Comparison of ENCODE assay signal across 9 cellular contexts in the genomic region with DNA sequence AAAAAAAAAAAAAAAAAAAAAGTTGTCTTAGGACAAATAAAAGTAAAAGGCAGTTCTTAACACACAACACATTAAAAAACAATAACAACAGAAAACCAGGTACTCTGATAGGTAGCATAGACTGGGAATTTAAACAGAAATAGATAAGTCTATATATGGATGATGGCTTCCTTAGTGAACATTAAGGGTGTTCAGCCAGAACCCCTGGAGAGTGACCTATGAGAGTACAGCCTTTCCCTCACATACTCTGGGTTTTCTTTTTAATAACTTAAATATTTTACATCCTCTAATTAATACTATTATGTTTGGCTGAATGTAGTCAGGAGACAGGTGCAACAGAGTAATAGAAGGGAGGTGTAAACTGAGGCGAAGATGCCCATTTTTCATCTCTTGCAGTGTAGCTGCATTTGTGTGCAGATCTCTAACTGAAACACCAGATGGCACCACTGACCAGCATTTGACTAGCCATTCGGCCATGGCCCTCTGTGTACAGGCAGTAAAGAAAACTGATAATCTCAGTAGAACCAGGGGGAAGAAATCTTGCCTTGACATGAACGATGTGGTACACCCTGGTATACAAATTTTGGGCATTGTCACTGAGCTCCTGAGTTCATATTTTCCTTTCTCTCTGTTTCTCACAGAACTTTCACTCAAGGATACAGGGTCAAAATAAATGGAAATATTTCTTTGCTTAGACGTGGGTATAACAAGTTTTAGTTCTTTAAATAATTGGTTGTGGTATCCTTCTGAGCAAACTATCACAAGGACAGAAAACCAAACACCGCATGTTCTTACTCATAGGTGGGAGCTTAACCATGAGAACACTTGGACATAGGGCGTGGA. TPM values are rescaled to one million over a fixed set of nuclear protein-coding genes. Genes with fewer than 3 reads are reported as not detected.
DNase-seq lines count a peak whose midpoint lies in the region; ATAC-seq, FAIRE-seq and TF ChIP-seq lines count a peak whose summit lies in the region.
"Had no signal": no experiment of that assay in that cellular context is flagged by ENCODE, and none has a peak within 500 bp of the region (broad histone marks: within the 10 kb centered on the region; RNA-seq: fewer than 3 reads in every experiment).

No MANE protein-coding gene starts in this region.

- H3K4me2 ChIP-seq in HepG2 (ENCODE audit: low read depth, low read length) = no peak overlapping the region

- peak; percentile 65; the same call in 1 of the 2 replicates for TF ChIP-seq RAD21 in HepG2 (CRISPR knock-in tag; IDR thresholded peaks at IDR 0.05)

- no peaks in the 10 kb centered on the region for H3K4me1 ChIP-seq in HepG2 (ENCODE audit: insufficient read depth, low read length)

- TF ChIP-seq CTCF in coronary artery (IDR thresholded peaks at IDR 0.05) = peak; percentile 60
- peak; percentile 88 for TF ChIP-seq CTCF in HepG2 (CRISPR knock-in tag; IDR thresholded peaks at IDR 0.05)

- H2AFZ ChIP-seq in HepG2 (ENCODE audit: low read length) = no peak overlapping the region

- H3K9me3 Mint-ChIP-seq in T-helper 2 cell treated with Interferon-gamma antibody and Interleukin-4, amounts not matched to agents 5 μg/mL and 100 μg/mL, for 36 hours = no peaks in the 10 kb centered on the region
- H3K9me3 Mint-ChIP-seq: CD8-positive, alpha-beta memory T cell had no signal

- 73% methylated on average over 6 of the region's 6 CpGs for WGBS in HepG2 (ENCODE audit: low lambda C conversion rate)

- no peaks in the 10 kb centered on the region for H3K79me2 ChIP-seq in HepG2 (ENCODE audit: insufficient read depth, low read length)

- no peak for TF ChIP-seq POLR2A in HepG2 (IDR thresholded peaks at IDR 0.05; ENCODE audit: insufficient read depth in 1 of 2, low read depth in 2 of 2, low read length in 2 of 2)

- H3K36me3 Mint-ChIP-seq in T-helper 2 cell treated with Interferon-gamma antibody and Interleukin-4, amounts not matched to agents 5 μg/mL and 100 μg/mL, for 36 hours (ENCODE audit: low read depth) = peaks cover 48% of the 10 kb centered on the region

- no peak overlapping the region for H3K4me3 Mint-ChIP-seq in T-helper 2 cell treated with Interferon-gamma antibody and Interleukin-4, amounts not matched to agents 5 μg/mL and 100 μg/mL, for 36 hours
- H3K4me3 Mint-ChIP-seq: CD8-positive, alpha-beta memory T cell had no signal

- peaks cover 27% of the 10 kb centered on the region for H3K4me1 Mint-ChIP-seq in T-helper 2 cell treated with Interferon-gamma antibody and Interleukin-4, amounts not matched to agents 5 μg/mL and 100 μg/mL, for 36 hours (ENCODE audit: low read depth)

- H3K4me3 ChIP-seq in MG63 = no peak overlapping the region
- H3K4me3 ChIP-seq in coronary artery = no peak overlapping the region
- no peak overlapping the region for H3K4me3 ChIP-seq in HepG2 (replicated peaks in 1 of 3; ENCODE audit: insufficient read depth in 1 of 3, low read depth in 2 of 3, low read length in 3 of 3)

- H3K27ac ChIP-seq in coronary artery (no peak overlapping the region), HepG2 (ENCODE audit: extremely low read length, insufficient read depth, low read length) (no peak overlapping the region), substantia nigra (ENCODE audit: low read depth, low read length, poor library complexity, severe bottlenecking) (no peak overlapping the region)

- H3K9me3 ChIP-seq in MG63 = no peaks in the 10 kb centered on the region
- no peaks in the 10 kb centered on the region for H3K9me3 ChIP-seq in HepG2 (ENCODE audit: low read length)

- POLR2A ChIA-PET in HepG2 (lab: Yijun Ruan, JAX) = no interaction called here

- H3K27me3 ChIP-seq in MG63 = no peaks in the 10 kb centered on the region
- H3K27me3 ChIP-seq in HepG2 (ENCODE audit: control insufficient read depth in 1 of 2, insufficient read depth in 2 of 2, low read length in 2 of 2) = no peaks in the 10 kb centered on the region

- TF ChIP-seq EP300 in HepG2 (IDR thresholded peaks at IDR 0.05; ENCODE audit: low read depth in 2 of 2, low read length in 2 of 2) (no peak), HepG2 (CRISPR knock-in tag; IDR thresholded peaks at IDR 0.05; ENCODE audit: borderline replicate concordance) (no peak)

- H3K9ac ChIP-seq in HepG2 (ENCODE audit: insufficient read depth, low read depth, low read length) = no peak overlapping the region

- H3K36me3 ChIP-seq in MG63 (peaks cover 40% of the 10 kb centered on the region), HepG2 (replicated peaks in 1 of 2; ENCODE audit: control insufficient read depth in 1 of 2, insufficient read depth in 2 of 2, low read length in 2 of 2) (peaks cover 0 to 6% of the 10 kb centered on the region in 2 experiments; a peak in 1 of 5 replicates)

- no TSS peak for BruUV-seq in HepG2 (replicated peaks; lab: Mats Ljungman, UMichigan)

- intact Hi-C loops in HepG2 (cut with micrococcal nuclease; ENCODE audit: unreplicated experiment) = loop anchor here (1.0 kb wide), 2 partner anchors 61 to 217 kb away; no protein-coding TSS in a partner anchor

- H3K27ac Mint-ChIP-seq in T-helper 2 cell treated with Interferon-gamma antibody and Interleukin-4, amounts not matched to agents 5 μg/mL and 100 μg/mL, for 36 hours = no peak overlapping the region

- in situ Hi-C loops in HepG2 (cut with HindIII; ENCODE audit: extremely low pct_ligation_motif_present, low pct_unique_long_range_greater_than_20kb) = loop anchor here (5.0 kb wide), 1 partner anchor 215 kb away; no protein-coding TSS in a partner anchor

- CTCF ChIA-PET in HepG2 (lab: Yijun Ruan, JAX; ENCODE audit: low intra/inter-chr PET ratio, low total read pairs) = interaction anchor here (2.1 to 2.3 kb wide), 2 partner anchors 61 to 216 kb away, joined by 21 to 23 read pairs; no protein-coding TSS in a partner anchor

- H3K27me3 Mint-ChIP-seq in T-helper 2 cell treated with Interferon-gamma antibody and Interleukin-4, amounts not matched to agents 5 μg/mL and 100 μg/mL, for 36 hours (ENCODE audit: low read depth) = no peaks in the 10 kb centered on the region
- H3K27me3 Mint-ChIP-seq: CD8-positive, alpha-beta memory T cell had no signal

- no peaks in the 10 kb centered on the region for H4K20me1 ChIP-seq in HepG2 (ENCODE audit: insufficient read depth, low read length)

- DNase-seq in NCI-H187 treated with DMSO at 0.1 percent for 48 hours (lab: John Stamatoyannopoulos, UW) (peak; percentile 53), NCI-H187 (lab: John Stamatoyannopoulos, UW) (no peak), MG63 (peak; percentile 45), coronary artery (ENCODE audit: low spot score) (no peak), HepG2 (ENCODE audit: low spot score) (peak; percentile 34), substantia nigra (lab: John Stamatoyannopoulos, UW) (peak in 37 of 49 donors; percentile 7 to 59 (median 28))
- DNase-seq in T-helper 2 cell treated with Interferon-gamma antibody and Interleukin-4, amounts not matched to agents 5 μg/mL and 100 μg/mL, for 36 hours (ENCODE audit: low spot score) = peak; percentile 26

- peak; percentile 77 for FAIRE-seq in HepG2 (lab: Jason Lieb, UNC)

- ATAC-seq in GM21526 (IDR thresholded peaks at IDR 0.05; ENCODE audit: low FRiP score, unreplicated experiment) = peak; percentile 66
- peak; percentile 94 for ATAC-seq in HepG2

RNA-seq across cellular contexts. Expression of gene TTF2, which starts 7.6 kb away (rescaled TPM):
- 21.1 and 26.5 TPM in 2 replicates for total RNA-seq in MG63 (2014; rRNA removed; shearing (Covaris generic); ENCODE audit: low replicate concordance)
- 48.9 and 58.0 TPM in 2 replicates for total RNA-seq in HepG2 (2016; rRNA removed; fragmentation: Illumina TruSeq; extraction: Trizol)
- 3.5 and 4.8 TPM in 2 replicates for total RNA-seq in HepG2 (2016; cell fraction: cytosol; rRNA removed; fragmentation: Illumina TruSeq; extraction: Trizol; ENCODE audit: low read depth)
- 45.2 and 56.7 TPM in 2 replicates for total RNA-seq in HepG2 (2016; cell fraction: insoluble cytoplasmic fraction; rRNA removed; fragmentation: Illumina TruSeq; extraction: Trizol)
- 6.4 and 10.0 TPM in 2 replicates for total RNA-seq in HepG2 (2016; cell fraction: membrane; rRNA removed; fragmentation: Illumina TruSeq; extraction: Trizol)
- 60.7 and 62.4 TPM in 2 replicates for total RNA-seq in HepG2 (2016; cell fraction: nucleus; rRNA removed; fragmentation: Illumina TruSeq; extraction: Trizol)
- polyA plus RNA-seq in HepG2 (2011; rRNA removed) = 12.7 and 12.8 TPM in 2 replicates
- 6.0 and 7.1 TPM in 2 replicates for polyA plus RNA-seq in HepG2 (2011; cell fraction: cytosol; rRNA removed)
- 17.3 and 19.0 TPM in 2 replicates for polyA plus RNA-seq in HepG2 (2011; cell fraction: nucleus; rRNA removed)
- 8.6 and 12.6 TPM in 2 replicates for polyA plus RNA-seq in HepG2 (2012)
- polyA plus RNA-seq in HepG2 (2016; cell fraction: cytosol; fragmentation: Illumina TruSeq; extraction: Trizol; ENCODE audit: low read depth) = 1.1 and 1.5 TPM in 2 replicates
- polyA plus RNA-seq in HepG2 (2016; cell fraction: insoluble cytoplasmic fraction; fragmentation: Illumina TruSeq; extraction: Trizol; ENCODE audit: low read depth) = 29.5 and 36.3 TPM in 2 replicates
- polyA plus RNA-seq in HepG2 (2016; cell fraction: membrane; fragmentation: Illumina TruSeq; extraction: Trizol; ENCODE audit: low read depth) = 2.6 and 3.9 TPM in 2 replicates
- polyA plus RNA-seq in HepG2 (2016; cell fraction: nucleus; fragmentation: Illumina TruSeq; extraction: Trizol; ENCODE audit: insufficient read depth, low read depth) = 56.2 and 63.3 TPM in 2 replicates
- 10.8 and 35.1 TPM in 2 replicates for polyA minus RNA-seq in HepG2 (2011; rRNA and poly(A)+ RNA removed; ENCODE audit: low replicate concordance)
- polyA minus RNA-seq in HepG2 (2011; cell fraction: cytosol; rRNA and poly(A)+ RNA removed) = 8.1 and 9.0 TPM in 2 replicates
- 15.7 and 23.4 TPM in 2 replicates for polyA minus RNA-seq in HepG2 (2011; cell fraction: nucleus; rRNA and poly(A)+ RNA removed)

RNA-seq across cellular contexts. Expression of gene TRIM45, which starts 53.8 kb away (rescaled TPM):
- 3.0 and 15.2 TPM in 2 replicates for total RNA-seq in MG63 (2014; rRNA removed; shearing (Covaris generic); ENCODE audit: low replicate concordance)
- 1.5 and 1.9 TPM in 2 replicates for total RNA-seq in HepG2 (2016; rRNA removed; fragmentation: Illumina TruSeq; extraction: Trizol)
- total RNA-seq in HepG2 (2016; cell fraction: cytosol; rRNA removed; fragmentation: Illumina TruSeq; extraction: Trizol; ENCODE audit: low read depth) = 0.35 and 1.0 TPM in 2 replicates
- total RNA-seq in HepG2 (2016; cell fraction: insoluble cytoplasmic fraction; rRNA removed; fragmentation: Illumina TruSeq; extraction: Trizol) = 1.7 and 2.3 TPM in 2 replicates
- 1.1 TPM in 2 replicates for total RNA-seq in HepG2 (2016; cell fraction: membrane; rRNA removed; fragmentation: Illumina TruSeq; extraction: Trizol)
- 2.7 and 3.3 TPM in 2 replicates for total RNA-seq in HepG2 (2016; cell fraction: nucleus; rRNA removed; fragmentation: Illumina TruSeq; extraction: Trizol)
- 2.3 and 2.8 TPM in 2 replicates for polyA plus RNA-seq in HepG2 (2011; rRNA removed)
- polyA plus RNA-seq in HepG2 (2011; cell fraction: cytosol; rRNA removed) = 1.1 and 1.2 TPM in 2 replicates
- polyA plus RNA-seq in HepG2 (2011; cell fraction: nucleus; rRNA removed) = 6.0 TPM in 2 replicates
- 1.0 and 1.7 TPM in 2 replicates for polyA plus RNA-seq in HepG2 (2012)
- polyA plus RNA-seq in HepG2 (2016; cell fraction: cytosol; fragmentation: Illumina TruSeq; extraction: Trizol; ENCODE audit: low read depth) = 0.08 and 0.17 TPM in 2 replicates
- 1.0 and 1.4 TPM in 2 replicates for polyA plus RNA-seq in HepG2 (2016; cell fraction: insoluble cytoplasmic fraction; fragmentation: Illumina TruSeq; extraction: Trizol; ENCODE audit: low read depth)
- polyA plus RNA-seq in HepG2 (2016; cell fraction: membrane; fragmentation: Illumina TruSeq; extraction: Trizol; ENCODE audit: low read depth) = 0.38 and 0.47 TPM in 2 replicates
- polyA plus RNA-seq in HepG2 (2016; cell fraction: nucleus; fragmentation: Illumina TruSeq; extraction: Trizol; ENCODE audit: insufficient read depth, low read depth) = 9.8 and 10.9 TPM in 2 replicates
- polyA minus RNA-seq in HepG2 (2011; rRNA and poly(A)+ RNA removed; ENCODE audit: low replicate concordance) = 0.48 and 6.0 TPM in 2 replicates
- polyA minus RNA-seq in HepG2 (2011; cell fraction: cytosol; rRNA and poly(A)+ RNA removed) = 0.30 and 0.44 TPM in 2 replicates
- polyA minus RNA-seq in HepG2 (2011; cell fraction: nucleus; rRNA and poly(A)+ RNA removed) = 1.0 and 1.4 TPM in 2 replicates

Comparison
In these comparisons a context has a peak if more than half of its experiments do, and no peak if none do; other contexts are left out.
1. DNase-seq: peak in NCI-H187 treated with DMSO at 0.1 percent for 48 hours (single experiment), MG63 (single experiment), T-helper 2 cell treated with Interferon-gamma antibody and Interleukin-4, amounts not matched to agents 5 μg/mL and 100 μg/mL, for 36 hours (single experiment), HepG2 (single experiment) and substantia nigra (37 of 49); none in NCI-H187 (0 of 2) and coronary artery (single experiment).